17 cellular contexts compared by ENCODE assay signal in genomic region chr19:33022472-33023116, GRCh38. TPM values are rescaled to one million over a fixed set of nuclear protein-coding genes. Genes with fewer than 3 reads are reported as not detected.
DNase-seq lines count a peak whose midpoint lies in the region; TF ChIP-seq lines count a peak whose summit lies in the region.
"Had no signal": no experiment of that assay in that cellular context is flagged by ENCODE, and none has a peak within 500 bp of the region (broad histone marks: within the 10 kb centered on the region; RNA-seq: fewer than 3 reads in every experiment).

No MANE protein-coding gene starts in this region.

- no peaks in the 10 kb centered on the region for H3F3A ChIP-seq in Loucy (ENCODE audit: low read depth)

- no peaks in the 10 kb centered on the region for H4K20me1 ChIP-seq in Loucy (ENCODE audit: insufficient read depth, low read length, poor library complexity, severe bottlenecking)

- 62 to 67% (median 64%) methylated on average over 5 to 11 of the region's 11 CpGs for WGBS in adrenal gland, 4 donors

- no peaks in the 10 kb centered on the region for H3K79me2 ChIP-seq in Loucy (ENCODE audit: insufficient read depth, low read length)

- peak; percentile 92 for DNase-seq in ELF-1 (ENCODE audit: low read depth, low spot score)
- peak; percentile 15 for DNase-seq in endothelial cell (ENCODE audit: low spot score)
- peak; percentile 23 for DNase-seq in nephron progenitor cell
- no peak for DNase-seq in stimulated activated naive CD4-positive, alpha-beta T cell (lab: John Stamatoyannopoulos, UW)
- no peak for DNase-seq in OCI-M2 (lab: John Stamatoyannopoulos, UW; ENCODE audit: unreplicated experiment)
- DNase-seq in adrenal gland, result no peak
- DNase-seq in amniotic stem cell (lab: John Stamatoyannopoulos, UW), result no peak
- DNase-seq: activated CD4-positive, alpha-beta T cell treated with anti-CD3 and anti-CD28 coated beads for 1 hour; activated gamma-delta T cell; AML-193; cortex of kidney; DMS 273 treated with DMSO at 0.1 percent for 48 hours; glutamatergic neuron; stimulated activated naive CD8-positive, alpha-beta T cell treated with anti-CD3 and anti-CD28 coated beads, Interleukin-15, amount 100 ng/mL, for 72 hours; T-helper 17 cell had no signal

- no peaks in the 10 kb centered on the region for H3K36me3 ChIP-seq in Loucy (ENCODE audit: insufficient read depth, low read length)
- H3K36me3 ChIP-seq in adrenal gland (replicated peaks in 1 of 2), result no peaks in the 10 kb centered on the region

- no peak overlapping the region for H3K27ac ChIP-seq in adrenal gland
- H3K27ac ChIP-seq: RWPE1 had no signal

- TF ChIP-seq CTCF in Loucy (conservative IDR thresholded peaks at IDR 0.05; ENCODE audit: low read length) (peak; percentile 40; the same call in 1 of the 2 replicates), endothelial cell (IDR thresholded peaks at IDR 0.05; ENCODE audit: unreplicated experiment) (no peak), nephron progenitor cell (IDR thresholded peaks at IDR 0.05) (no peak), adrenal gland (IDR thresholded peaks at IDR 0.05) (no peak)

- H3K4me1 Mint-ChIP-seq in endothelial cell (ENCODE audit: unreplicated experiment) (no peaks in the 10 kb centered on the region), nephron progenitor cell (peaks cover 12% of the 10 kb centered on the region)
- H3K4me1 Mint-ChIP-seq: stimulated activated naive CD8-positive, alpha-beta T cell treated with anti-CD3 and anti-CD28 coated beads, Interleukin-15, amount 100 ng/mL, for 72 hours; T-helper 17 cell had no signal

- no peaks in the 10 kb centered on the region for H3K4me1 ChIP-seq in Loucy (ENCODE audit: insufficient read depth, low read length, poor library complexity, severe bottlenecking)
- no peaks in the 10 kb centered on the region for H3K4me1 ChIP-seq in adrenal gland (replicated peaks in 1 of 2)

- H3K27me3 Mint-ChIP-seq in endothelial cell (ENCODE audit: unreplicated experiment) (no peaks in the 10 kb centered on the region), nephron progenitor cell (ENCODE audit: low read depth, poor library complexity) (peaks cover 9% of the 10 kb centered on the region)
- H3K27me3 Mint-ChIP-seq: stimulated activated naive CD8-positive, alpha-beta T cell treated with anti-CD3 and anti-CD28 coated beads, Interleukin-15, amount 100 ng/mL, for 72 hours had no signal

- intact Hi-C loops in adrenal gland (cut with DNase I), result no loop called here

- H3K27ac Mint-ChIP-seq in endothelial cell (ENCODE audit: unreplicated experiment) (no peak overlapping the region), nephron progenitor cell (peak overlapping the region; percentile 53)
- H3K27ac Mint-ChIP-seq: stimulated activated naive CD8-positive, alpha-beta T cell treated with anti-CD3 and anti-CD28 coated beads, Interleukin-15, amount 100 ng/mL, for 72 hours; T-helper 17 cell had no signal

- no peaks in the 10 kb centered on the region for H3K9me3 ChIP-seq in Loucy (ENCODE audit: insufficient read depth, low read depth, low read length)
- no peaks in the 10 kb centered on the region for H3K9me3 ChIP-seq in adrenal gland (replicated peaks in 1 of 3)

- no peak overlapping the region for H2AFZ ChIP-seq in Loucy (ENCODE audit: low read length)

- no peak overlapping the region for H3K9ac ChIP-seq in Loucy (ENCODE audit: low read depth, low read length, poor library complexity, severe bottlenecking)

- H3K9me2 ChIP-seq in Loucy (replicated peaks; ENCODE audit: low read depth, low read length), result no peaks in the 10 kb centered on the region

- H3K4me3 ChIP-seq in Loucy (ENCODE audit: low read length, poor library complexity, severe bottlenecking), result no peak overlapping the region
- no peak overlapping the region for H3K4me3 ChIP-seq in adrenal gland

- H3K27me3 ChIP-seq in Loucy (ENCODE audit: insufficient read depth, low read length, poor library complexity, severe bottlenecking), result no peaks in the 10 kb centered on the region
- H3K27me3 ChIP-seq in adrenal gland, result no peaks in the 10 kb centered on the region

- no peak for TF ChIP-seq POLR2A in adrenal gland (IDR thresholded peaks at IDR 0.05)

- no peak overlapping the region for H3K4me2 ChIP-seq in Loucy (ENCODE audit: low read depth, low read length, poor library complexity, severe bottlenecking)

- H3K4me3 Mint-ChIP-seq in endothelial cell (ENCODE audit: unreplicated experiment) (no peak overlapping the region), nephron progenitor cell (no peak overlapping the region)
- H3K4me3 Mint-ChIP-seq: stimulated activated naive CD8-positive, alpha-beta T cell treated with anti-CD3 and anti-CD28 coated beads, Interleukin-15, amount 100 ng/mL, for 72 hours; T-helper 17 cell had no signal

- H3K9me3 Mint-ChIP-seq in endothelial cell (ENCODE audit: unreplicated experiment) (no peaks in the 10 kb centered on the region), nephron progenitor cell (peaks cover 5% of the 10 kb centered on the region)
- H3K9me3 Mint-ChIP-seq: stimulated activated naive CD8-positive, alpha-beta T cell treated with anti-CD3 and anti-CD28 coated beads, Interleukin-15, amount 100 ng/mL, for 72 hours had no signal

- H3K36me3 Mint-ChIP-seq in endothelial cell (ENCODE audit: low read depth, unreplicated experiment), result no peaks in the 10 kb centered on the region
- peaks cover 4% of the 10 kb centered on the region for H3K36me3 Mint-ChIP-seq in nephron progenitor cell (ENCODE audit: low read depth)

RNA-seq across cellular contexts. Expression of gene RHPN2, which starts 42.1 kb away (rescaled TPM):
- total RNA-seq in endothelial cell (ENCODE audit: unreplicated experiment) (4.5 TPM), adrenal gland (1 to 10 TPM in 4 of 8 donors, under 1 TPM in 3, not detected in 1; 0.52 to 1.3 (median 1.0) TPM)
- polyA plus RNA-seq in adrenal gland, result 1 to 10 TPM in 1 of 3 donors, under 1 TPM in 2; 0.54 to 1.3 (median 0.72) TPM
- total RNA-seq: T-helper 17 cell had no signal

RNA-seq across cellular contexts. Expression of gene FAAP24, which starts 50.6 kb away (rescaled TPM):
- total RNA-seq in endothelial cell (ENCODE audit: unreplicated experiment) (2.8 TPM), adrenal gland (1 to 10 TPM; 1.2 to 4.9 (median 2.7) TPM)
- 1 to 10 TPM in 2 of 3 donors, under 1 TPM in 1; 0.51 to 1.3 (median 1.1) TPM for polyA plus RNA-seq in adrenal gland

RNA-seq across cellular contexts. Expression of gene CEP89, which starts 50.8 kb away (rescaled TPM):
- total RNA-seq in endothelial cell (ENCODE audit: unreplicated experiment) (34.3 TPM), adrenal gland (10 to 100 TPM in 7 of 8 donors, 1 to 10 TPM in 1; 9.2 to 20.1 (median 14.2) TPM)
- 10 to 100 TPM; 11.0 to 16.9 (median 13.3) TPM for polyA plus RNA-seq in adrenal gland

RNA-seq across cellular contexts. Expression of gene GPATCH1, which starts 58.4 kb away (rescaled TPM):
- total RNA-seq in endothelial cell (ENCODE audit: unreplicated experiment) (8.7 TPM), adrenal gland (1 to 10 TPM; 4.6 to 8.9 (median 6.8) TPM)
- 1 to 10 TPM; 7.0 to 10.0 (median 9.1) TPM for polyA plus RNA-seq in adrenal gland

Comparison
In these comparisons a context has a peak if more than half of its experiments do, and no peak if none do; other contexts are left out.
1. DNase-seq: peak in ELF-1 (single experiment), endothelial cell (single experiment) and nephron progenitor cell (single experiment); none in stimulated activated naive CD4-positive, alpha-beta T cell (0 of 6), OCI-M2 (single experiment), adrenal gland (0 of 7) and amniotic stem cell (single experiment).